Comparison of ENCODE assay signal across 15 cellular contexts in the genomic region with DNA sequence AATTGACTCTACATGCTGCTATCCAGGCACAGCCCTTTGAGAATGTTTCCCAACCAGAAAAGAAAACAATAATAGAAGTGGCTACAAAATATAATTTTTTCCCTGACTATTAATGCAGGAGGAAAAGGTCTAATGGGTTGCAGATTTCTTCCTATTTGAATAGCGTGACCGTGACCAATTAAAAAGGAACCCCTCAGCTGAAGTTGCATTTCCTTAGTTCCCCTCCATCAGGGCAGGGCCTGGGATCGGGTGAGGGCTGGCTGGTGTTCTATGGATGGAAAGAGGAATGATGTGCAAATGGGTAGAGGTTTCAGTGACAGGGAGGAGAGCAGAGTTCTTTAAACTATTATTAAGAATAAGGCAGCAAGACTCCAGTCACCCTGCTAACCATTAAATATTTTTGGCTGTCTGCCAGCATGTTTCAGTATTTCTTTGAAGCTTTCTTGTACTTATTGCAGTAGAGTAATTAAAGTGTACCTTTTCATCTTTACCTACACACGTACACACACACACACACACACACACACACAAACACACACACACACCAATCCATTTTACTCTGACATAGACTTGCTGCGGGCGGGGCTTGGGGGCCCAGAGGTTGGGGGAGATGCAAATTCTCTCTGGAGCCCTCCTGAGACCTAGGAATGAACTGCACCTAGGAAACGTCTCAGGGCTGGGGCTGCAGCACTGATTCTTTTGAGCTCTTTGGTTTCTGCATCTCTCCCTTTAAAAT.
A peak's percentile ranks its signal among the peaks of the same experiment; 100 is the strongest.
DNase-seq lines count a peak whose midpoint lies in the region; ATAC-seq, FAIRE-seq and TF ChIP-seq lines count a peak whose summit lies in the region.
"Had no signal": no experiment of that assay in that cellular context is flagged by ENCODE, and none has a peak within 500 bp of the region (broad histone marks: within the 10 kb centered on the region; RNA-seq: fewer than 3 reads in every experiment).

No MANE protein-coding gene starts in this region.

- FAIRE-seq in pancreas (lab: Jason Lieb, UNC) = no peak

- H3K27me3 ChIP-seq in WERI-Rb-1 (ENCODE audit: insufficient read depth, low read depth, severe bottlenecking) (no peaks in the 10 kb centered on the region), pancreas (no peaks in the 10 kb centered on the region)
- H3K27me3 ChIP-seq: breast epithelium had no signal

- WGBS in pancreas, 2 donors = 35 to 38% methylated on average over 7 of the region's 7 CpGs

- intact Hi-C loops in pancreas (cut with DNase I) = no loop called here

- TF ChIP-seq CTCF in WERI-Rb-1 (IDR thresholded peaks at IDR 0.05; ENCODE audit: low read depth, low read length) (peak; percentile 36; the same call in 1 of the 2 replicates), pancreas (IDR thresholded peaks at IDR 0.05) (no peak)

- H3K9me3 Mint-ChIP-seq in stimulated activated naive CD8-positive, alpha-beta T cell treated with anti-CD3 and anti-CD28 coated beads, Interleukin-15, amount 100 ng/mL, for 72 hours = peaks cover 5 to 7% of the 10 kb centered on the region in 2 donors

- ATAC-seq in left lobe of liver (peak; percentile 65), pancreas (no peak), HG02678 (IDR thresholded peaks at IDR 0.05; ENCODE audit: unreplicated experiment) (no peak), GM18873 (IDR thresholded peaks at IDR 0.05; ENCODE audit: low FRiP score, unreplicated experiment) (no peak)
- no peak for ATAC-seq in stimulated activated naive CD8-positive, alpha-beta T cell treated with anti-CD3 and anti-CD28 coated beads, Interleukin-15, amount 100 ng/mL, for 72 hours
- ATAC-seq: activated T-helper 17 cell treated with anti-CD3 and anti-CD28 coated beads, Interleukin-2, amount 50 U/mL, for 72 hours had no signal

- H3K4me3 ChIP-seq in Jurkat, Clone E6-1 (ENCODE audit: low read length) = no peak overlapping the region
- H3K4me3 ChIP-seq in WERI-Rb-1 (ENCODE audit: low read depth, low read length) (no peak overlapping the region), pancreas (no peak overlapping the region)
- H3K4me3 ChIP-seq: breast epithelium, smooth muscle cell had no signal

- H3K9me3 ChIP-seq in WERI-Rb-1 (ENCODE audit: severe bottlenecking) (no peaks in the 10 kb centered on the region), pancreas (no peaks in the 10 kb centered on the region)

- H3K36me3 ChIP-seq in WERI-Rb-1 = no peaks in the 10 kb centered on the region
- no peaks in the 10 kb centered on the region for H3K36me3 ChIP-seq in pancreas
- H3K36me3 ChIP-seq: breast epithelium had no signal

- no peaks in the 10 kb centered on the region for H3K4me1 Mint-ChIP-seq in stimulated activated naive CD8-positive, alpha-beta T cell treated with anti-CD3 and anti-CD28 coated beads, Interleukin-15, amount 100 ng/mL, for 72 hours
- H3K4me1 Mint-ChIP-seq: activated T-helper 17 cell treated with anti-CD3 and anti-CD28 coated beads, Interleukin-2, amount 50 U/mL, for 72 hours; CD4-positive, alpha-beta memory T cell had no signal

- no peak overlapping the region for H3K27ac Mint-ChIP-seq in stimulated activated naive CD8-positive, alpha-beta T cell treated with anti-CD3 and anti-CD28 coated beads, Interleukin-15, amount 100 ng/mL, for 72 hours
- H3K27ac Mint-ChIP-seq: activated T-helper 17 cell treated with anti-CD3 and anti-CD28 coated beads, Interleukin-2, amount 50 U/mL, for 72 hours; naive B cell had no signal

- H3K27me3 Mint-ChIP-seq in stimulated activated naive CD8-positive, alpha-beta T cell treated with anti-CD3 and anti-CD28 coated beads, Interleukin-15, amount 100 ng/mL, for 72 hours = no peaks in the 10 kb centered on the region
- H3K27me3 Mint-ChIP-seq: activated T-helper 17 cell treated with anti-CD3 and anti-CD28 coated beads, Interleukin-2, amount 50 U/mL, for 72 hours; CD4-positive, alpha-beta memory T cell; naive B cell had no signal

- no peak overlapping the region for H3K27ac ChIP-seq in WERI-Rb-1
- H3K27ac ChIP-seq in pancreas = no peak overlapping the region
- H3K27ac ChIP-seq: breast epithelium had no signal

- DNase-seq in ELF-1 (ENCODE audit: low read depth, low spot score) (peak; percentile 8), WERI-Rb-1 (peak; percentile 29), left lobe of liver (ENCODE audit: low spot score) (no peak), pancreas (no peak)
- peak; percentile 1 for DNase-seq in Jurkat, Clone E6-1 (ENCODE audit: low read depth, low spot score)
- no peak for DNase-seq in stimulated activated naive CD8-positive, alpha-beta T cell treated with anti-CD3 and anti-CD28 coated beads, Interleukin-15, amount 100 ng/mL, for 72 hours
- DNase-seq: activated CD4-positive, CD25-positive, alpha-beta regulatory T cell; CD4-positive, alpha-beta memory T cell; naive B cell; NCI-H1092 treated with DMSO at 0.1 percent for 48 hours had no signal

- H3K4me1 ChIP-seq in pancreas = no peaks in the 10 kb centered on the region
- H3K4me1 ChIP-seq: breast epithelium had no signal

- H3K4me3 Mint-ChIP-seq in stimulated activated naive CD8-positive, alpha-beta T cell treated with anti-CD3 and anti-CD28 coated beads, Interleukin-15, amount 100 ng/mL, for 72 hours = no peak overlapping the region
- H3K4me3 Mint-ChIP-seq: activated T-helper 17 cell treated with anti-CD3 and anti-CD28 coated beads, Interleukin-2, amount 50 U/mL, for 72 hours; CD4-positive, alpha-beta memory T cell; naive B cell had no signal

Comparison
In these comparisons a context has a peak if more than half of its experiments do, and no peak if none do; other contexts are left out.
1. DNase-seq: peak in ELF-1 (single experiment), Jurkat, Clone E6-1 (single experiment) and WERI-Rb-1 (single experiment); none in left lobe of liver (single experiment), stimulated activated naive CD8-positive, alpha-beta T cell treated with anti-CD3 and anti-CD28 coated beads, Interleukin-15, amount 100 ng/mL, for 72 hours (0 of 2) and pancreas (0 of 6).